In the genomic region with DNA sequence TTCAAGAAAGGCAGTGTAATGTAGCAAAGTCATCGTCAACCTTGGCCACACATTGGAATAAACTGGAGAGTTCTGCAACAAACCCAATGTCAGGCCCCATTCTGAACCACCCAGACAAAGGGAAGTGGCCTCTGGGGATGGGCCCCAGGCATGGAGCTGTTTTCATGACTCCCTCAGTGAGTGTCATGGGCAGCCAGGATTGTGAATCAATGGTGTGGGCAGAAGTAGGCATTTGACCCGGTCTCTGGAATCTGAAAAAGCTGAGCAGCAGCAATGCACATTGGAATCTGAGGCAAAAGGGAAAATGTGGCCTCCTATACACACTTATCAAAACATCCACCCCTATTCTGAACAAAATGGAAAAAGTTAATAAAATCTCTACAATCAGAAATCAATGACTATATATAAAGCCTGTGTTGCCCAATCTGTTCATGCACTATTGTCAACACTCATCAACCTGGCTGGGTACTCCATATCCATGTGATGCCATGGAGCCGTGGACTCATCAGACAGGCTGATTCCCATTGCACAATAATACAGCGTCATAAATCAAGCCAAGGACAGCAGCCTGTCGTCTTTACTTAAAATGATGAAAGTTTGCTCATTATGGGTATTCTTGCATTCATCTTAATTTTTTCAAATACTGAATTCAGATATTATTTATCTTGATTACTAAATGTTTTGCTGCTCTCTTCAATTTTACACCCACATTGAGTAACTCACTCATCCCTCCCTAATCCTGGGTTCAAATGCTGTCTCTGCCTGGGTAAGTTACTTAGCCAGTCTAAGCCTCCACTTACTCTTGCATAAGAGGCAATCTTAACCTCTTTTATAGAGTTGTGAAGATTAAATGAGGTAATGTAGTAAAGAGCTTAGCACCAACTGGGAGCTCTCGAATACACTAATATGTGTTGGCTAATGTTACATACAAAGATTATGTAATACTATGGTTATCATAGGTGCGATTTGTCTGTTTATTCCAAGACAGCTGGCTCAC, we compare ENCODE assay signal across 1 cellular context.
A peak's percentile ranks its signal among the peaks of the same experiment; 100 is the strongest.
TF ChIP-seq lines count a peak whose summit lies in the region.

No MANE protein-coding gene starts in this region.

TF ChIP-seq in IMR-90, 13 proteins besides CTCF, POLR2A, EP300 and RAD21:
- peak; percentile 80 for TF ChIP-seq CEBPB (IDR thresholded peaks at IDR 0.05; ENCODE audit: low read depth, low read length)
- no peak for TF ChIP-seq MAZ (IDR thresholded peaks at IDR 0.05; ENCODE audit: borderline replicate concordance, low read depth, low read length)
- no peak for TF ChIP-seq BHLHE40 (IDR thresholded peaks at IDR 0.05; ENCODE audit: low read depth, low read length)
- TF ChIP-seq MAFK (IDR thresholded peaks at IDR 0.05; ENCODE audit: low read depth, low read length), result no peak
- TF ChIP-seq RCOR1 (IDR thresholded peaks at IDR 0.05; ENCODE audit: insufficient replicate concordance, low read length), result no peak
